In genomic region chr5:154411338-154411737, GRCh38 we compare ENCODE assay signal across 14 cellular contexts. TPM values are rescaled to one million over a fixed set of nuclear protein-coding genes. Genes with fewer than 3 reads are reported as not detected.
DNase-seq lines count a peak whose midpoint lies in the region; ATAC-seq lines count a peak whose summit lies in the region.
"Had no signal": no experiment of that assay in that cellular context is flagged by ENCODE, and none has a peak within 500 bp of the region (broad histone marks: within the 10 kb centered on the region; RNA-seq: fewer than 3 reads in every experiment).

No MANE protein-coding gene starts in this region.

- peak; percentile 4 for DNase-seq in AG20443 (ENCODE audit: low spot score)
- no peak for DNase-seq in T-helper 17 cell
- DNase-seq in islet precursor cell = peak; percentile 31
- no peak for DNase-seq in stimulated activated effector memory CD8-positive, alpha-beta T cell treated with anti-CD3 and anti-CD28 coated beads, Interleukin-12 subunit alpha, Interleukin-12 subunit beta, amount 100 ng/mL, for 72 hours (ENCODE audit: low spot score in 2 of 2)
- DNase-seq: 8988T, Caco-2, HCEC 1CT, IMR-90 had no signal

- no peak overlapping the region for H3K4me3 Mint-ChIP-seq in T-helper 17 cell
- no peak overlapping the region for H3K4me3 Mint-ChIP-seq in stimulated activated effector memory CD8-positive, alpha-beta T cell treated with anti-CD3 and anti-CD28 coated beads, Interleukin-12 subunit alpha, Interleukin-12 subunit beta, amount 100 ng/mL, for 72 hours
- H3K4me3 Mint-ChIP-seq: B cell, GM23338 had no signal

- no peaks in the 10 kb centered on the region for H3K36me3 Mint-ChIP-seq in T-helper 17 cell (ENCODE audit: low read depth)
- H3K36me3 Mint-ChIP-seq in stimulated activated effector memory CD8-positive, alpha-beta T cell treated with anti-CD3 and anti-CD28 coated beads, Interleukin-12 subunit alpha, Interleukin-12 subunit beta, amount 100 ng/mL, for 72 hours = peaks cover 61% of the 10 kb centered on the region

- no peaks in the 10 kb centered on the region for H3K9me3 Mint-ChIP-seq in stimulated activated effector memory CD8-positive, alpha-beta T cell treated with anti-CD3 and anti-CD28 coated beads, Interleukin-12 subunit alpha, Interleukin-12 subunit beta, amount 100 ng/mL, for 72 hours
- H3K9me3 Mint-ChIP-seq: GM23338 had no signal

- H3K27ac Mint-ChIP-seq in T-helper 17 cell = peak overlapping the region; percentile 11
- H3K27ac Mint-ChIP-seq in stimulated activated effector memory CD8-positive, alpha-beta T cell treated with anti-CD3 and anti-CD28 coated beads, Interleukin-12 subunit alpha, Interleukin-12 subunit beta, amount 100 ng/mL, for 72 hours = peak overlapping the region; percentile 43
- H3K27ac Mint-ChIP-seq: B cell, GM23338 had no signal

- H3K27me3 Mint-ChIP-seq in T-helper 17 cell = no peaks in the 10 kb centered on the region
- H3K27me3 Mint-ChIP-seq: B cell had no signal

- H3K9me3 ChIP-seq in T-helper 17 cell (ENCODE audit: control insufficient read depth, low read length, poor library complexity, severe bottlenecking) = no peaks in the 10 kb centered on the region
- H3K9me3 ChIP-seq: BLaER1 treated with 17β-estradiol and CSF1 and Interleukin-3, amounts not matched to agents 10 nM and 100 nM; Caco-2 had no signal

- no peak for ATAC-seq in T-helper 17 cell
- no peak for ATAC-seq in stimulated activated effector memory CD8-positive, alpha-beta T cell treated with anti-CD3 and anti-CD28 coated beads, Interleukin-12 subunit alpha, Interleukin-12 subunit beta, amount 100 ng/mL, for 72 hours
- ATAC-seq in HG03439 (IDR thresholded peaks at IDR 0.05; ENCODE audit: unreplicated experiment) = no peak
- no peak for ATAC-seq in GM18868 (IDR thresholded peaks at IDR 0.05; ENCODE audit: unreplicated experiment)
- no peak for ATAC-seq in GM21526 (IDR thresholded peaks at IDR 0.05; ENCODE audit: low FRiP score, unreplicated experiment)
- ATAC-seq: GM23338 had no signal

- peaks cover 5% of the 10 kb centered on the region for H3K4me1 Mint-ChIP-seq in T-helper 17 cell
- no peaks in the 10 kb centered on the region for H3K4me1 Mint-ChIP-seq in stimulated activated effector memory CD8-positive, alpha-beta T cell treated with anti-CD3 and anti-CD28 coated beads, Interleukin-12 subunit alpha, Interleukin-12 subunit beta, amount 100 ng/mL, for 72 hours
- H3K4me1 Mint-ChIP-seq: GM23338 had no signal

RNA-seq across cellular contexts. Expression of gene SAP30L, which starts 34.5 kb away (rescaled TPM):
- 10 to 100 TPM; 25.0 to 37.9 TPM for total RNA-seq in T-helper 17 cell

Comparison
In these comparisons a context has a peak if more than half of its experiments do, and no peak if none do; other contexts are left out.
1. DNase-seq: peak in AG20443 (single experiment) and islet precursor cell (single experiment); none in T-helper 17 cell (0 of 3) and stimulated activated effector memory CD8-positive, alpha-beta T cell treated with anti-CD3 and anti-CD28 coated beads, Interleukin-12 subunit alpha, Interleukin-12 subunit beta, amount 100 ng/mL, for 72 hours (0 of 2).